ENCODE assay signal across 8 cellular contexts in the genomic region with DNA sequence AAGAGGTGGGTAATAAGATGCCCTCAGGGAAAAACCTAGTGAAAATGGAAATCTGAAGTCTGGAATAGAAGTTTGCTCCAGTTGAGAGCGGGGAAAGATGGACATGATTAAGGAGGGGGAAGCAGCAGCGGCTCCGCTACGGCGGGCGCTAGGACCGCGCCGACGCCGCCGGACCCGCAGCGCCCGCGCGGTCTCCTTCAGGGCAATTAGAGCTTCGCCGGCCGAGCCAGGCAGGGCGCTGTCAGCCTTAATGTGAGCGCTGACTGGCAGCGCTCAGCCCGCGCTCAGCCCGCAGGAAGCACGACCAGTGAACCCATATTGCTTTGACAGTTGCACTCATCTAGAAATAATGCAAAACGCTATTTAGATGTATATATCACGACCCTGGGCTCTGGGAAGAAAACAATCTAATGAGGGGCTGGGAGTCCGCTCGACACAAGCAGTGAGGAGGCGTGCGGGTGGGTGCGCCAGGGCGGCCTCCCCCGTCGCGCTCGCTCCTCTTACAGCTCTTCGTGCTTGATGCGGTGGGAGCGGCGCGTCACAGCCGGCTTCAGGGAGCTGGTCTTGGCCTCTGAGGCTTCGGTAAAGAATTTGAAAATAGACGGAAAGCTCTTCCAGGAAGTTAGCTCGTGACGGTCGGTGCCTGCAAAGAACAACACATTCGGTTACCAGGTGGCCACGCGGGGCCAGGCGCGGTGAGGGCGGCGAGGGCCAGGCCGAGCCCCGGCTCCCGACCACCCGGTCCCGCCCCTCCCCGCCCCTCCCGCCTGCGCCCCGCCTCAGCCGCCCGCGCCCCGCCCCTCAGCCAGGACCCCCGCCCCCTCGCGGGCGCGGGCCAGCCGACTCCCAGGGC. TPM values are rescaled to one million over a fixed set of nuclear protein-coding genes. Genes with fewer than 3 reads are reported as not detected.
DNase-seq lines count a peak whose midpoint lies in the region; ATAC-seq and TF ChIP-seq lines count a peak whose summit lies in the region.

No MANE protein-coding gene starts in this region.

- intact Hi-C loops in esophagus squamous epithelium (cut with DNase I) (no loop called here), testis (cut with DNase I; ENCODE audit: low total_unique reads) (no loop called here)

- peak; percentile 98 for ATAC-seq in GM21423 (IDR thresholded peaks at IDR 0.05; ENCODE audit: unreplicated experiment)
- peak; percentile 77 to 82 for ATAC-seq in activated T-cell treated with anti-CD3 and anti-CD28 coated beads, Interleukin-2, amount 50 U/mL, for 4 hours

- H3K9me3 ChIP-seq in esophagus squamous epithelium (no peaks in the 10 kb centered on the region), testis (no peaks in the 10 kb centered on the region)

- no peaks in the 10 kb centered on the region for H3K27me3 ChIP-seq in esophagus squamous epithelium
- no peaks in the 10 kb centered on the region for H3K27me3 ChIP-seq in testis

- H3K4me1 Mint-ChIP-seq in activated T-cell treated with anti-CD3 and anti-CD28 coated beads, Interleukin-2, amount 50 U/mL, for 4 hours (ENCODE audit: low read depth) = peaks cover 29% of the 10 kb centered on the region

- peak overlapping the region; percentile 84 for H3K4me3 Mint-ChIP-seq in activated T-cell treated with anti-CD3 and anti-CD28 coated beads, Interleukin-2, amount 50 U/mL, for 4 hours

- H3K27ac ChIP-seq in esophagus squamous epithelium = peak overlapping the region; percentile 64 to 90 (median 79)
- peak overlapping the region; percentile 71 to 80 for H3K27ac ChIP-seq in testis

- TF ChIP-seq CTCF in esophagus squamous epithelium (IDR thresholded peaks at IDR 0.05) (peak in 3 of 6 experiments; percentile 5 to 21 (median 20)), testis (IDR thresholded peaks at IDR 0.05) (no peak)

- H3K4me1 ChIP-seq in esophagus squamous epithelium (peaks cover 0 to 22% (median 10%) of the 10 kb centered on the region in 3 donors), testis (no peaks in the 10 kb centered on the region)

- no peaks in the 10 kb centered on the region for H3K36me3 Mint-ChIP-seq in activated T-cell treated with anti-CD3 and anti-CD28 coated beads, Interleukin-2, amount 50 U/mL, for 4 hours (ENCODE audit: insufficient read depth)

- TF ChIP-seq POLR2A in esophagus squamous epithelium (IDR thresholded peaks at IDR 0.05) = no peak
- TF ChIP-seq POLR2A in testis (IDR thresholded peaks at IDR 0.05) = no peak

- DNase-seq in DMS114 treated with DMSO at 0.1 percent for 48 hours (lab: John Stamatoyannopoulos, UW; ENCODE audit: unreplicated experiment) (peak; percentile 90), HS-27A (ENCODE audit: low read depth) (peak; percentile 27), NOMO-1 treated with DMSO at 0.1 percent for 48 hours (lab: John Stamatoyannopoulos, UW; ENCODE audit: unreplicated experiment) (peak; percentile 68), esophagus squamous epithelium (lab: John Stamatoyannopoulos, UW) (no peak), myocyte (ENCODE audit: low read depth) (peak; percentile 79), testis (peak; percentile 87)
- DNase-seq in activated T-cell treated with anti-CD3 and anti-CD28 coated beads, Interleukin-2, amount 50 U/mL, for 4 hours = peak; percentile 36

- 0 to 1% methylated on average over 34 to 40 of the region's 76 CpGs for WGBS in esophagus squamous epithelium, 2 donors
- 1 to 2% methylated on average over 51 to 71 of the region's 76 CpGs for WGBS in testis, 2 donors

- no peaks in the 10 kb centered on the region for H3K9me3 Mint-ChIP-seq in activated T-cell treated with anti-CD3 and anti-CD28 coated beads, Interleukin-2, amount 50 U/mL, for 4 hours

- H3K4me3 ChIP-seq in esophagus squamous epithelium (peak overlapping the region; percentile 43 to 80 (median 66)), testis (peak overlapping the region; percentile 68 to 76)

- H3K36me3 ChIP-seq in esophagus squamous epithelium (no peaks in the 10 kb centered on the region), testis (ENCODE audit: low read depth, missing control alignments) (no peaks in the 10 kb centered on the region)

- H3K27me3 Mint-ChIP-seq in activated T-cell treated with anti-CD3 and anti-CD28 coated beads, Interleukin-2, amount 50 U/mL, for 4 hours (ENCODE audit: low read depth) = peaks cover 4% of the 10 kb centered on the region

RNA-seq across cellular contexts. Expression of a gene that starts 37.7 kb away (rescaled TPM):
- under 1 TPM; 0.08 to 0.21 (median 0.10) TPM for total RNA-seq in activated T-cell treated with anti-CD3 and anti-CD28 coated beads, Interleukin-2, amount 50 U/mL, for 4 hours
- total RNA-seq in esophagus squamous epithelium (10 to 100 TPM in 1 of 4 donors, 1 to 10 TPM in 3; 1.9 to 26.3 (median 3.7) TPM), myocyte (5.4 and 7.7 TPM in 2 replicates), testis (10 to 100 TPM; 16.0 to 22.7 TPM)
- polyA plus RNA-seq in myocyte (2012) = 11.8 TPM
- polyA plus RNA-seq in testis (ENCODE audit: insufficient read depth, low read depth, low replicate concordance) = 16.9 TPM

RNA-seq across cellular contexts. Expression of a gene that starts 39.7 kb away (rescaled TPM):
- total RNA-seq in activated T-cell treated with anti-CD3 and anti-CD28 coated beads, Interleukin-2, amount 50 U/mL, for 4 hours = not detected
- total RNA-seq in esophagus squamous epithelium (10 to 100 TPM in 1 of 4 donors, 1 to 10 TPM in 2, under 1 TPM in 1; 0.49 to 11.3 (median 1.5) TPM), myocyte (3.2 and 5.5 TPM in 2 replicates), testis (10 to 100 TPM; 15.6 to 20.6 TPM)
- 18.9 TPM for polyA plus RNA-seq in myocyte (2012)
- polyA plus RNA-seq in testis (ENCODE audit: insufficient read depth, low read depth, low replicate concordance) = 24.8 TPM
